ENCODE assay signal across 8 cellular contexts in the genomic region with DNA sequence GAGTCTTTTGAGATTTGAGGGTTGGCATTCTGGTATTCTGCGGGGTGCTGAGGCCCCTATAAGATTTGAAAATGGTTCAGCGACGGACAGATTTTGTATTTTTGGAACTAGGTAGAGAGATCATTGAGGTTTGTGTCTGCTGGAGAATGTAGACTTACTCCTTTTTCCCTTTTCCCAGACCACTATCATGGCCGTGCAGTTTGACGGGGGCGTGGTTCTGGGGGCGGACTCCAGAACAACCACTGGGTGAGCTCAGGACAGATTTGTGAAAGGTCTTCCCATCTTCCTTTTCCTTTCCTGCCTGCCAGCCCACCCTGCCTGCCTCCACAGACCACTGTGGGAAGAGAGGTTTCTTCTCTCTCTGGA. TPM values are rescaled to one million over a fixed set of nuclear protein-coding genes. Genes with fewer than 3 reads are reported as not detected.
DNase-seq lines count a peak whose midpoint lies in the region; ATAC-seq and TF ChIP-seq lines count a peak whose summit lies in the region.

No MANE protein-coding gene starts in this region.

- H3K4me1 Mint-ChIP-seq in mesothelial cell of epicardium, result peaks cover 7% of the 10 kb centered on the region

- ATAC-seq in GM21723 (IDR thresholded peaks at IDR 0.05; ENCODE audit: unreplicated experiment), result peak; percentile 9
- ATAC-seq in SK-N-SH treated with all-trans-retinoic acid at 6 μM for 48 hours, result peak; percentile 96
- peak; percentile 49 for ATAC-seq in upper lobe of right lung
- ATAC-seq in HG03460 (IDR thresholded peaks at IDR 0.05; ENCODE audit: unreplicated experiment), result no peak

- H3K4me3 ChIP-seq in AG09309 (ENCODE audit: control insufficient read depth, low read depth, low read length) (peak overlapping the region; percentile 96), upper lobe of right lung (peak overlapping the region; percentile 98)

- H3K27ac Mint-ChIP-seq in mesothelial cell of epicardium, result peak overlapping the region; percentile 99

- no peak for TF ChIP-seq CTCF in AG09309 (IDR thresholded peaks at IDR 0.05; ENCODE audit: control insufficient read depth, insufficient read depth, low read depth, low read length, missing control alignments)
- TF ChIP-seq CTCF in mesothelial cell of epicardium (IDR thresholded peaks at IDR 0.05; ENCODE audit: unreplicated experiment), result no peak
- no peak for TF ChIP-seq CTCF in upper lobe of right lung (IDR thresholded peaks at IDR 0.05)

- peak overlapping the region; percentile 100 for H3K4me3 Mint-ChIP-seq in mesothelial cell of epicardium

- no peaks in the 10 kb centered on the region for H3K9me3 Mint-ChIP-seq in mesothelial cell of epicardium

- H3K9me3 ChIP-seq in upper lobe of right lung, result no peaks in the 10 kb centered on the region

- peaks cover 24% of the 10 kb centered on the region for H3K36me3 ChIP-seq in upper lobe of right lung

- H3K27ac ChIP-seq in upper lobe of right lung, result peak overlapping the region; percentile 81

- intact Hi-C loops in upper lobe of right lung (cut with DNase I), result loop anchor here (5.0 kb wide), 1 partner anchor 91 kb away; no protein-coding TSS in a partner anchor

- H3K4me1 ChIP-seq in upper lobe of right lung, result peaks cover 13% of the 10 kb centered on the region

- H3K27me3 ChIP-seq in upper lobe of right lung, result no peaks in the 10 kb centered on the region

- peaks cover 10% of the 10 kb centered on the region for H3K27me3 Mint-ChIP-seq in mesothelial cell of epicardium (ENCODE audit: low read depth)

- DNase-seq in AG09309 (ENCODE audit: low read depth), result no peak
- DNase-seq in ecto neural progenitor cell (ENCODE audit: low spot score), result peak; percentile 69
- no peak for DNase-seq in mesothelial cell of epicardium (ENCODE audit: low spot score in 2 of 2, unreplicated experiment in 2 of 2)
- no peak for DNase-seq in upper lobe of right lung
- DNase-seq in NCI-H187 (lab: John Stamatoyannopoulos, UW), result no peak

- peaks cover 17% of the 10 kb centered on the region for H3K36me3 Mint-ChIP-seq in mesothelial cell of epicardium

TF ChIP-seq in SK-N-SH treated with all-trans-retinoic acid at 6 μM for 48 hours, 23 proteins besides CTCF, POLR2A, EP300 and RAD21:
- TF ChIP-seq TCF4 (CRISPR knock-in tag; IDR thresholded peaks at IDR 0.05; ENCODE audit: borderline replicate concordance) (no peak), ZFP3 (CRISPR knock-in tag; IDR thresholded peaks at IDR 0.05) (no peak), BACH2 (CRISPR knock-in tag; IDR thresholded peaks at IDR 0.05; ENCODE audit: borderline replicate concordance) (no peak), ESRRG (CRISPR knock-in tag; IDR thresholded peaks at IDR 0.05) (no peak), ZNF70 (CRISPR knock-in tag; IDR thresholded peaks at IDR 0.05) (no peak), ZC3H10 (CRISPR knock-in tag; IDR thresholded peaks at IDR 0.05) (no peak), CSDC2 (CRISPR knock-in tag; IDR thresholded peaks at IDR 0.05) (no peak), ARNTL (CRISPR knock-in tag; IDR thresholded peaks at IDR 0.05; ENCODE audit: borderline replicate concordance, low read depth) (no peak), OSR1 (CRISPR knock-in tag; IDR thresholded peaks at IDR 0.05) (no peak)
- TF ChIP-seq, protein P1, sequence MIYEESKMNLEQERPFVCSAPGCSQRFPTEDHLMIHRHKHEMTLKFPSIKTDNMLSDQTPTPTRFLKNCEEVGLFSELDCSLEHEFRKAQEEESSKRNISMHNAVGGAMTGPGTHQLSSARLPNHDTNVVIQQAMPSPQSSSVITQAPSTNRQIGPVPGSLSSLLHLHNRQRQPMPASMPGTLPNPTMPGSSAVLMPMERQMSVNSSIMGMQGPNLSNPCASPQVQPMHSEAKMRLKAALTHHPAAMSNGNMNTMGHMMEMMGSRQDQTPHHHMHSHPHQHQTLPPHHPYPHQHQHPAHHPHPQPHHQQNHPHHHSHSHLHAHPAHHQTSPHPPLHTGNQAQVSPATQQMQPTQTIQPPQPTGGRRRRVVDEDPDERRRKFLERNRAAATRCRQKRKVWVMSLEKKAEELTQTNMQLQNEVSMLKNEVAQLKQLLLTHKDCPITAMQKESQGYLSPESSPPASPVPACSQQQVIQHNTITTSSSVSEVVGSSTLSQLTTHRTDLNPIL (CRISPR knock-in tag; IDR thresholded peaks at IDR 0.05; ENCODE audit: low read depth), result no peak
- TF ChIP-seq, protein P2, sequence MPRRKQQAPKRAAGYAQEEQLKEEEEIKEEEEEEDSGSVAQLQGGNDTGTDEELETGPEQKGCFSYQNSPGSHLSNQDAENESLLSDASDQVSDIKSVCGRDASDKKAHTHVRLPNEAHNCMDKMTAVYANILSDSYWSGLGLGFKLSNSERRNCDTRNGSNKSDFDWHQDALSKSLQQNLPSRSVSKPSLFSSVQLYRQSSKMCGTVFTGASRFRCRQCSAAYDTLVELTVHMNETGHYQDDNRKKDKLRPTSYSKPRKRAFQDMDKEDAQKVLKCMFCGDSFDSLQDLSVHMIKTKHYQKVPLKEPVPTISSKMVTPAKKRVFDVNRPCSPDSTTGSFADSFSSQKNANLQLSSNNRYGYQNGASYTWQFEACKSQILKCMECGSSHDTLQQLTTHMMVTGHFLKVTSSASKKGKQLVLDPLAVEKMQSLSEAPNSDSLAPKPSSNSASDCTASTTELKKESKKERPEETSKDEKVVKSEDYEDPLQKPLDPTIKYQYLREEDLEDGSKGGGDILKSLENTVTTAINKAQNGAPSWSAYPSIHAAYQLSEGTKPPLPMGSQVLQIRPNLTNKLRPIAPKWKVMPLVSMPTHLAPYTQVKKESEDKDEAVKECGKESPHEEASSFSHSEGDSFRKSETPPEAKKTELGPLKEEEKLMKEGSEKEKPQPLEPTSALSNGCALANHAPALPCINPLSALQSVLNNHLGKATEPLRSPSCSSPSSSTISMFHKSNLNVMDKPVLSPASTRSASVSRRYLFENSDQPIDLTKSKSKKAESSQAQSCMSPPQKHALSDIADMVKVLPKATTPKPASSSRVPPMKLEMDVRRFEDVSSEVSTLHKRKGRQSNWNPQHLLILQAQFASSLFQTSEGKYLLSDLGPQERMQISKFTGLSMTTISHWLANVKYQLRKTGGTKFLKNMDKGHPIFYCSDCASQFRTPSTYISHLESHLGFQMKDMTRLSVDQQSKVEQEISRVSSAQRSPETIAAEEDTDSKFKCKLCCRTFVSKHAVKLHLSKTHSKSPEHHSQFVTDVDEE (CRISPR knock-in tag; IDR thresholded peaks at IDR 0.05), result no peak

RNA-seq across cellular contexts. Expression of a gene that starts 0.6 kb away (rescaled TPM):
- 98.2 to 102 TPM (median 102 TPM) in 3 replicates for total RNA-seq in mesothelial cell of epicardium
- total RNA-seq in upper lobe of right lung, result 91.0 TPM

RNA-seq across cellular contexts. Expression of a gene that starts 7.8 kb away (rescaled TPM):
- 0.22 TPM in 1 of 3 replicates, not detected in the others for total RNA-seq in mesothelial cell of epicardium
- total RNA-seq in upper lobe of right lung, result not detected

RNA-seq across cellular contexts. Expression of a gene that starts 10.4 kb away (rescaled TPM):
- total RNA-seq in mesothelial cell of epicardium (2.3 to 2.6 TPM (median 2.5 TPM) in 3 replicates), upper lobe of right lung (5.6 TPM)

RNA-seq across cellular contexts. Expression of a gene that starts 10.4 kb away (rescaled TPM):
- total RNA-seq in mesothelial cell of epicardium (77.3 to 83.6 TPM (median 82.5 TPM) in 3 replicates), upper lobe of right lung (33.4 TPM)
